ENCODE assay signal across 8 cellular contexts in genomic region chr15:42605281-42605744, GRCh38. TPM values are rescaled to one million over a fixed set of nuclear protein-coding genes. Genes with fewer than 3 reads are reported as not detected.
DNase-seq lines count a peak whose midpoint lies in the region; ATAC-seq and TF ChIP-seq lines count a peak whose summit lies in the region.

No MANE protein-coding gene starts in this region.

- H3K36me3 ChIP-seq in mucosa of rectum (ENCODE audit: control insufficient read depth in 2 of 2, insufficient read depth in 2 of 2, low read length in 2 of 2) = no peaks in the 10 kb centered on the region

- peaks cover 4% of the 10 kb centered on the region for H3K36me3 Mint-ChIP-seq in activated CD8-positive, alpha-beta T cell treated with anti-CD3 and anti-CD28 coated beads for 36 hours (ENCODE audit: low read depth)

- intact Hi-C loops in activated CD8-positive, alpha-beta T cell treated with anti-CD3 and anti-CD28 coated beads for 36 hours (cut with micrococcal nuclease) = no loop called here

- no peaks in the 10 kb centered on the region for H3K9me3 Mint-ChIP-seq in activated CD8-positive, alpha-beta T cell treated with anti-CD3 and anti-CD28 coated beads for 36 hours

- no peaks in the 10 kb centered on the region for H3K27me3 ChIP-seq in mucosa of rectum (ENCODE audit: control insufficient read depth in 2 of 2, insufficient read depth in 2 of 2, low read length in 2 of 2)

- no peak overlapping the region for H3K4me3 Mint-ChIP-seq in activated CD8-positive, alpha-beta T cell treated with anti-CD3 and anti-CD28 coated beads for 36 hours

- H3K9me3 ChIP-seq in mucosa of rectum (ENCODE audit: control insufficient read depth in 2 of 2, low read length in 2 of 2) = no peaks in the 10 kb centered on the region

- no peak for TF ChIP-seq CTCF in activated CD8-positive, alpha-beta T cell treated with anti-CD3 and anti-CD28 coated beads for 36 hours (IDR thresholded peaks at IDR 0.05)

- no peaks in the 10 kb centered on the region for H3K27me3 Mint-ChIP-seq in activated CD8-positive, alpha-beta T cell treated with anti-CD3 and anti-CD28 coated beads for 36 hours

- DNase-seq in DMS 273 treated with DMSO at 0.1 percent for 48 hours (lab: John Stamatoyannopoulos, UW) = peak; percentile 15
- DNase-seq in activated CD8-positive, alpha-beta T cell treated with anti-CD3 and anti-CD28 coated beads for 36 hours = peak; percentile 24
- DNase-seq in DMS79 (lab: John Stamatoyannopoulos, UW) = no peak

- peak; percentile 41 for ATAC-seq in HG03175 (IDR thresholded peaks at IDR 0.05; ENCODE audit: unreplicated experiment)
- peak; percentile 19 for ATAC-seq in activated CD8-positive, alpha-beta T cell treated with anti-CD3 and anti-CD28 coated beads for 36 hours
- ATAC-seq in GM19023 (IDR thresholded peaks at IDR 0.05; ENCODE audit: unreplicated experiment) = no peak
- ATAC-seq in GM21528 (IDR thresholded peaks at IDR 0.05; ENCODE audit: low FRiP score, unreplicated experiment) = no peak
- ATAC-seq in GM18519 (IDR thresholded peaks at IDR 0.05; ENCODE audit: low FRiP score, unreplicated experiment) = no peak

- no peak overlapping the region for H3K9ac ChIP-seq in mucosa of rectum (ENCODE audit: low read depth in 1 of 2, low read length in 2 of 2)

- peak overlapping the region; percentile 83 for H3K27ac Mint-ChIP-seq in activated CD8-positive, alpha-beta T cell treated with anti-CD3 and anti-CD28 coated beads for 36 hours

- POLR2A ChIA-PET in activated CD8-positive, alpha-beta T cell treated with anti-CD3 and anti-CD28 coated beads for 36 hours (lab: Charles Lee) = interaction anchor here (1.5 to 1.6 kb wide), 3 partner anchors 23 to 52 kb away, joined by 4 read pairs; partner anchors contain the start of gene STARD9

- H3K4me1 ChIP-seq in mucosa of rectum (ENCODE audit: control insufficient read depth in 2 of 2, insufficient read depth in 2 of 2, low read length in 2 of 2) = peaks cover 5 to 9% of the 10 kb centered on the region in 2 donors

- CTCF ChIA-PET in activated CD8-positive, alpha-beta T cell treated with anti-CD3 and anti-CD28 coated beads for 36 hours (lab: Charles Lee) = interaction anchor here (0.9 to 1.2 kb wide), 3 partner anchors 9 to 321 kb away, joined by 3 read pairs; no protein-coding TSS in a partner anchor

- H3K4me1 Mint-ChIP-seq in activated CD8-positive, alpha-beta T cell treated with anti-CD3 and anti-CD28 coated beads for 36 hours (ENCODE audit: low read depth) = peaks cover 51% of the 10 kb centered on the region

- H3K27ac ChIP-seq in mucosa of rectum (ENCODE audit: low read depth in 2 of 2, low read length in 2 of 2) = peak overlapping the region; percentile 7 to 33

- peak overlapping the region in 1 of 2 donors; percentile 26 for H3K4me3 ChIP-seq in mucosa of rectum (ENCODE audit: low read length in 2 of 2)

RNA-seq across cellular contexts. Expression of gene STARD9, which starts 29.9 kb away (rescaled TPM):
- total RNA-seq in activated CD8-positive, alpha-beta T cell treated with anti-CD3 and anti-CD28 coated beads for 36 hours = 1 to 10 TPM; 4.8 to 6.4 TPM

RNA-seq across cellular contexts. Expression of gene HAUS2, which starts 56.7 kb away (rescaled TPM):
- total RNA-seq in activated CD8-positive, alpha-beta T cell treated with anti-CD3 and anti-CD28 coated beads for 36 hours = 10 to 100 TPM; 45.3 to 48.8 TPM

RNA-seq across cellular contexts. Expression of gene LRRC57, which starts 56.7 kb away (rescaled TPM):
- total RNA-seq in activated CD8-positive, alpha-beta T cell treated with anti-CD3 and anti-CD28 coated beads for 36 hours = 10 to 100 TPM; 13.7 to 15.1 TPM

Comparison
In these comparisons a context has a peak if more than half of its experiments do, and no peak if none do; other contexts are left out.
1. ATAC-seq: peak in HG03175 (single experiment) and activated CD8-positive, alpha-beta T cell treated with anti-CD3 and anti-CD28 coated beads for 36 hours (single experiment); none in GM19023 (single experiment), GM21528 (single experiment) and GM18519 (single experiment).